Comparison of ENCODE assay signal across 24 cellular contexts in the genomic region with DNA sequence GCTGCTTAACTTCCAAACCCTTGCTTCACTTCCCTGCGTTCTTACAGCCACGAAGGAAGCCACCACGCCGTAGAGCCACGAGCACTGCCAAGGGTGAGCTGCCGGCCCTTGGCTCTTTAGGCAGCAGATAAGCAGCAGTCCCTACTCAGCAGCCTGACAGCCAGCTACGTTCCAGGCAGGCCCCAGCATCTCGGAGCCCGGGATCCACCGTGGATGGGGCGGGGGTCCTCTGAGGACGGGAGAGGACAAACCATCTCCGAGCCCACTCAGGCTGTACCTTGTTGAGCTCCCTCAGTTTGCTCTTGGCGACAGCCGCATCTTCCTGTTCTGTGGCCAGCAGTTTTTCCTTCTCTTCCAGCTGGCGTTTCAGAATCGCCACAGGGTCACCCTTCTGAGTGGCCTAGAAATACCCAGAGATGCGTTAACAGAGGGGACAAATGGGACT. TPM values are rescaled to one million over a fixed set of nuclear protein-coding genes. Genes with fewer than 3 reads are reported as not detected.
DNase-seq lines count a peak whose midpoint lies in the region; ATAC-seq and TF ChIP-seq lines count a peak whose summit lies in the region.
"Had no signal": no experiment of that assay in that cellular context is flagged by ENCODE, and none has a peak within 500 bp of the region (broad histone marks: within the 10 kb centered on the region; RNA-seq: fewer than 3 reads in every experiment).

No MANE protein-coding gene starts in this region.

- H3K27ac ChIP-seq in esophagus muscularis mucosa (replicated peaks in 1 of 4): peak overlapping the region; percentile 18 to 72 (median 58)
- H3K27ac ChIP-seq in thyroid gland: peak overlapping the region in 2 of 3 donors; percentile 72 to 89
- H3K27ac ChIP-seq in GM23248: no peak overlapping the region
- H3K27ac ChIP-seq: 22Rv1 had no signal

- H3K36me3 ChIP-seq in esophagus muscularis mucosa (peaks cover 8 to 58% (median 49%) of the 10 kb centered on the region in 4 donors), thyroid gland (peaks cover 22 to 36% of the 10 kb centered on the region in 2 donors), GM23248 (ENCODE audit: low read depth) (peaks cover 9% of the 10 kb centered on the region; the same call in 1 of the 2 replicates)

- H3K9me3 ChIP-seq in esophagus muscularis mucosa: no peaks in the 10 kb centered on the region
- no peaks in the 10 kb centered on the region for H3K9me3 ChIP-seq in thyroid gland
- H3K9me3 ChIP-seq in GM23248 (ENCODE audit: low read depth): no peaks in the 10 kb centered on the region

- H3K4me1 Mint-ChIP-seq in neural crest cell: peaks cover 39% of the 10 kb centered on the region
- H3K4me1 Mint-ChIP-seq: IgD-negative memory B cell had no signal

- DNase-seq in Right ventricle myocardium inferior (ENCODE audit: missing footprints): peak; percentile 27
- DNase-seq in cardiac septum (ENCODE audit: low spot score): no peak
- no peak for DNase-seq in esophagus muscularis mucosa (ENCODE audit: extremely low spot score)
- no peak for DNase-seq in neural crest cell (ENCODE audit: low read depth, low spot score)
- DNase-seq in thyroid gland: no peak
- DNase-seq in GOT3 (lab: John Stamatoyannopoulos, UW): no peak
- no peak for DNase-seq in GM23248
- DNase-seq: ACHN; Calu3; CD8-positive, alpha-beta T cell; DMS153; Karpas-422; MV-4-11; NCI-H1417; NCI-H1694 treated with DMSO at 0.1 percent for 48 hours; NCI-H446; NCI-H526; OCI-M1 had no signal

- in situ Hi-C loops in GM23248 (cut with MboI): loop anchor here (25.0 kb wide), 1 partner anchor 646 kb away; a partner anchor contains a TSS

- H3K4me1 ChIP-seq in esophagus muscularis mucosa (peaks cover 30 to 99% (median 98%) of the 10 kb centered on the region in 4 donors), thyroid gland (peaks cover 58 to 70% of the 10 kb centered on the region in 2 donors), GM23248 (ENCODE audit: insufficient read depth) (no peaks in the 10 kb centered on the region)

- no peak for TF ChIP-seq EP300 in esophagus muscularis mucosa (IDR thresholded peaks at IDR 0.05)

- H3K9me3 Mint-ChIP-seq in neural crest cell: no peaks in the 10 kb centered on the region
- H3K9me3 Mint-ChIP-seq: CD8-positive, alpha-beta T cell; IgD-negative memory B cell had no signal

- intact Hi-C loops in Right ventricle myocardium inferior (cut with DNase I) (no loop called here), cardiac septum (cut with DNase I) (no loop called here), esophagus muscularis mucosa (cut with DNase I) (no loop called here), thyroid gland (cut with DNase I) (no loop called here)

- H3K4me3 Mint-ChIP-seq in neural crest cell: no peak overlapping the region
- H3K4me3 Mint-ChIP-seq: CD8-positive, alpha-beta T cell had no signal

- no peak overlapping the region for H2AFZ ChIP-seq in GM23248

- H3K9ac ChIP-seq in GM23248: no peak overlapping the region

- no peaks in the 10 kb centered on the region for H3K9me2 ChIP-seq in GM23248 (ENCODE audit: insufficient read depth)

- TF ChIP-seq POLR2A in esophagus muscularis mucosa (IDR thresholded peaks at IDR 0.05; ENCODE audit: low read depth) (no peak), thyroid gland (IDR thresholded peaks at IDR 0.05) (no peak)

- H3K27me3 Mint-ChIP-seq in neural crest cell (ENCODE audit: low read depth): no peaks in the 10 kb centered on the region
- H3K27me3 Mint-ChIP-seq: IgD-negative memory B cell had no signal

- no peaks in the 10 kb centered on the region for H3F3A ChIP-seq in GM23248 (ENCODE audit: insufficient read depth)

- peak overlapping the region; percentile 6 for H3K27ac Mint-ChIP-seq in neural crest cell (ENCODE audit: unreplicated experiment)
- H3K27ac Mint-ChIP-seq: CD8-positive, alpha-beta T cell; IgD-negative memory B cell had no signal

- H4K20me1 ChIP-seq in GM23248 (ENCODE audit: insufficient read depth): peaks cover 3% of the 10 kb centered on the region; the same call in 1 of the 2 replicates

- H3K27me3 ChIP-seq in esophagus muscularis mucosa: no peaks in the 10 kb centered on the region
- H3K27me3 ChIP-seq in thyroid gland: no peaks in the 10 kb centered on the region
- H3K27me3 ChIP-seq in GM23248 (replicated peaks; ENCODE audit: insufficient read depth): no peaks in the 10 kb centered on the region

- peak; percentile 35 for ATAC-seq in Right ventricle myocardium inferior
- ATAC-seq in GM19023 (IDR thresholded peaks at IDR 0.05; ENCODE audit: unreplicated experiment): no peak
- ATAC-seq: CD8-positive, alpha-beta T cell; HCT116 had no signal

- no peak for TF ChIP-seq CTCF in esophagus muscularis mucosa (IDR thresholded peaks at IDR 0.05)
- TF ChIP-seq CTCF in neural crest cell (conservative IDR thresholded peaks at IDR 0.05): no peak
- no peak for TF ChIP-seq CTCF in thyroid gland (IDR thresholded peaks at IDR 0.05)

- H3K4me3 ChIP-seq in esophagus muscularis mucosa (no peak overlapping the region), thyroid gland (replicated peaks in 1 of 3) (no peak overlapping the region), GM23248 (no peak overlapping the region)

- H3K36me3 Mint-ChIP-seq in neural crest cell (ENCODE audit: low read depth): no peaks in the 10 kb centered on the region

- no peak overlapping the region for H3K4me2 ChIP-seq in GM23248 (ENCODE audit: unreplicated experiment)

- peaks cover 100% of the 10 kb centered on the region for H3K79me2 ChIP-seq in GM23248 (ENCODE audit: insufficient read depth)

- 88% methylated on average over 17 of the region's 18 CpGs for WGBS in esophagus muscularis mucosa
- 88 to 90% methylated on average over 9 to 11 of the region's 18 CpGs for WGBS in thyroid gland, 2 donors
- 90 to 93% methylated on average over 18 of the region's 18 CpGs for WGBS in GM23248 (ENCODE audit: low coverage in 1 of 2, low lambda C conversion rate in 2 of 2, missing lambda C conversion rate in 2 of 2), 2 experiments

RNA-seq across cellular contexts. Expression of a gene that starts 40.5 kb away (rescaled TPM):
- total RNA-seq in Right ventricle myocardium inferior (38.5 TPM), cardiac septum (46.7 TPM), esophagus muscularis mucosa (10 to 100 TPM; 61.5 to 86.6 (median 65.4) TPM), neural crest cell (46.7 and 50.9 TPM in 2 replicates), thyroid gland (100 to 1,000 TPM; 149 to 287 (median 221) TPM)
- 182 and 231 TPM in 2 replicates for total RNA-seq in GM23248 (2014; rRNA removed; shearing (Covaris generic))
- 127 and 131 TPM in 2 replicates for polyA plus RNA-seq in GM23248 (2016; fragmentation: Nextera tagmentation; extraction: Ambion mirVana)

RNA-seq across cellular contexts. Expression of a gene that starts 58.2 kb away (rescaled TPM):
- total RNA-seq in Right ventricle myocardium inferior: not detected
- total RNA-seq in cardiac septum: not detected
- not detected for total RNA-seq in esophagus muscularis mucosa
- not detected in 2 replicates for total RNA-seq in neural crest cell
- total RNA-seq in thyroid gland: 10 to 100 TPM in 1 of 4 donors, not detected in 3; 15.2 TPM
- total RNA-seq in GM23248 (2014; rRNA removed; shearing (Covaris generic)): not detected in 2 replicates
- polyA plus RNA-seq in GM23248 (2016; fragmentation: Nextera tagmentation; extraction: Ambion mirVana): not detected in 2 replicates
- total RNA-seq: Calu3; CD8-positive, alpha-beta T cell; H1; M059J had no signal
- polyA plus RNA-seq: H1, IgD-negative memory B cell had no signal
